ENCODE assay signal across 8 cellular contexts in the genomic region with DNA sequence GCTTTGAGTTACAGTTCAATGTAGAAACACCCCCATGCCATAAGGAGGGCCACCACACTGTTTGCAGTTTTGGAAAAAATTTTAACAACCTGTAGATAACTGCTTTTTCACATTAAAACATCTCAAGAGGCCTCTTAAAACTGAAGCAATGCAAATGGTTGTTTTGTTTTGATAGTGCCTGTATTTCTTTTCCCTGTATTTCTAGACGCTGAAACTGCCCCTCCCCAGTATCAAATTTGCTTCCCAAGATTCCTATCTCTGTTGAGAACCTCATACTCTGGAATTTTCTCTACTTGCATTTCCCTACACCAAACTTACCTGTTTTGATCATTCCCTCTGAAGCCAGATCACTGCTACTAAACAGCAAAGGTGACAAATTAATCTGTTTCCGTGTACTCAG.
"Had no signal": no experiment of that assay in that cellular context is flagged by ENCODE, and none has a peak within 500 bp of the region (broad histone marks: within the 10 kb centered on the region; RNA-seq: fewer than 3 reads in every experiment).

No MANE protein-coding gene starts in this region.

- H3K4me3 Mint-ChIP-seq: GM23338, H9, HFFc6, IgD-negative memory B cell had no signal

- H3K27ac Mint-ChIP-seq: GM23338, H9, HFFc6, IgD-negative memory B cell had no signal

- H3K4me1 Mint-ChIP-seq: IgD-negative memory B cell had no signal

- H3K9me3 Mint-ChIP-seq: GM23338, H9, IgD-negative memory B cell had no signal

- H3K36me3 Mint-ChIP-seq: IgD-negative memory B cell had no signal

- H3K27ac ChIP-seq: HL-60 had no signal

- DNase-seq: H9, HCEC 1CT, HFFc6, KBM-7 had no signal

- ATAC-seq: GM23338, HepG2 had no signal

- H3K4me3 ChIP-seq: GM23338 had no signal
